1 cellular context compared by ENCODE assay signal in the genomic region with DNA sequence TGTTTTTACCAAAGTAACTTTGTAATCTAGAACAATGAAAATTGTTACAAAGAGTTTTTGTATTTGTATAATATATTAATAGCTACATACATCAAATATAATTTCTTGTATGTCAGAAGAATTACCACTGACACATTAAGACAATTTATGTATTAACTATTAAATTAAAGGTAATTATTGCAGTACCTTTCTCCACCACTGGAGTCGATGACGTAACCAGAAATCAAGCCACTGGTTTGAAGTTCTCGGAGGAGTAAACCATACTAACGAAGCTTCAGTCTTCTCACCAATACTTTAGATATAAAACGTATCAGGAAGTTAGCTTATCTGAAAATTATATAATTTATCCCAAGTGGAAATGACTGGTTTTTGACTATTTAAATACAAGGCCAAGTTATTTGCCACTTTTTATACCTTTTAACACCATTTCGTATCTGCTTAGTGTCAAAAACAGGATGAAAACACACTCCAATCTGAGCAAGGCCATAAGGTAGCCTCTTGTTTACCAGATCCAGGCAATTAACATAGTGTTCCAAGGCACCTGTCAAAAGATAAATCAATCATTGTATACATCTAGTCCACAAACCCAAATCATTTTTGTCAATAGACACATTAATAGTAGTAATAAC.
TF ChIP-seq lines count a peak whose summit lies in the region.

No MANE protein-coding gene starts in this region.

TF ChIP-seq in K562, 482 proteins besides CTCF, POLR2A, EP300 and RAD21:
- TF ChIP-seq EZH2 (IDR thresholded peaks at IDR 0.05; ENCODE audit: borderline replicate concordance, low read depth, low read length): no peak
- no peak for TF ChIP-seq CEBPG (CRISPR knock-in tag; IDR thresholded peaks at IDR 0.05)
- peak; percentile 70 to 81 for TF ChIP-seq CEBPG (tag; conservative IDR thresholded peaks at IDR 0.05 in 1 of 2, IDR thresholded peaks at IDR 0.05 in 1 of 2)
- TF ChIP-seq, protein P1, sequence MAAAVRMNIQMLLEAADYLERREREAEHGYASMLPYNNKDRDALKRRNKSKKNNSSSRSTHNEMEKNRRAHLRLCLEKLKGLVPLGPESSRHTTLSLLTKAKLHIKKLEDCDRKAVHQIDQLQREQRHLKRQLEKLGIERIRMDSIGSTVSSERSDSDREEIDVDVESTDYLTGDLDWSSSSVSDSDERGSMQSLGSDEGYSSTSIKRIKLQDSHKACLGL (CRISPR knock-in tag; IDR thresholded peaks at IDR 0.05; ENCODE audit: borderline replicate concordance, poor library complexity, severe bottlenecking): no peak
- TF ChIP-seq ZNF780A (CRISPR knock-in tag; IDR thresholded peaks at IDR 0.05): no peak
- TF ChIP-seq DACH1 (IDR thresholded peaks at IDR 0.05; ENCODE audit: partially characterized antibody): peak; percentile 64
- TF ChIP-seq ATF1 (CRISPR knock-in tag; IDR thresholded peaks at IDR 0.05): no peak
- peak; percentile 69 for TF ChIP-seq ATF1 (tag; IDR thresholded peaks at IDR 0.05)
- peak; percentile 33 for TF ChIP-seq MEIS2 (IDR thresholded peaks at IDR 0.05; ENCODE audit: partially characterized antibody)
- TF ChIP-seq, protein P2, sequence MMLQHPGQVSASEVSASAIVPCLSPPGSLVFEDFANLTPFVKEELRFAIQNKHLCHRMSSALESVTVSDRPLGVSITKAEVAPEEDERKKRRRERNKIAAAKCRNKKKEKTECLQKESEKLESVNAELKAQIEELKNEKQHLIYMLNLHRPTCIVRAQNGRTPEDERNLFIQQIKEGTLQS (IDR thresholded peaks at IDR 0.05): peak; percentile 94
- TF ChIP-seq, protein P2 (CRISPR knock-in tag; conservative IDR thresholded peaks at IDR 0.05): no peak
- TF ChIP-seq JUND (IDR thresholded peaks at IDR 0.05; ENCODE audit: borderline replicate concordance, low read depth, low read length): peak; percentile 38; the same call in 1 of the 2 replicates
- TF ChIP-seq JUND (tag; IDR thresholded peaks at IDR 0.05; ENCODE audit: borderline replicate concordance, low read depth, low read length): peak; percentile 31; the same call in 1 of the 3 replicates
- TF ChIP-seq, protein P3, sequence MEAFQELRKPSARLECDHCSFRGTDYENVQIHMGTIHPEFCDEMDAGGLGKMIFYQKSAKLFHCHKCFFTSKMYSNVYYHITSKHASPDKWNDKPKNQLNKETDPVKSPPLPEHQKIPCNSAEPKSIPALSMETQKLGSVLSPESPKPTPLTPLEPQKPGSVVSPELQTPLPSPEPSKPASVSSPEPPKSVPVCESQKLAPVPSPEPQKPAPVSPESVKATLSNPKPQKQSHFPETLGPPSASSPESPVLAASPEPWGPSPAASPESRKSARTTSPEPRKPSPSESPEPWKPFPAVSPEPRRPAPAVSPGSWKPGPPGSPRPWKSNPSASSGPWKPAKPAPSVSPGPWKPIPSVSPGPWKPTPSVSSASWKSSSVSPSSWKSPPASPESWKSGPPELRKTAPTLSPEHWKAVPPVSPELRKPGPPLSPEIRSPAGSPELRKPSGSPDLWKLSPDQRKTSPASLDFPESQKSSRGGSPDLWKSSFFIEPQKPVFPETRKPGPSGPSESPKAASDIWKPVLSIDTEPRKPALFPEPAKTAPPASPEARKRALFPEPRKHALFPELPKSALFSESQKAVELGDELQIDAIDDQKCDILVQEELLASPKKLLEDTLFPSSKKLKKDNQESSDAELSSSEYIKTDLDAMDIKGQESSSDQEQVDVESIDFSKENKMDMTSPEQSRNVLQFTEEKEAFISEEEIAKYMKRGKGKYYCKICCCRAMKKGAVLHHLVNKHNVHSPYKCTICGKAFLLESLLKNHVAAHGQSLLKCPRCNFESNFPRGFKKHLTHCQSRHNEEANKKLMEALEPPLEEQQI (IDR thresholded peaks at IDR 0.05): peak; percentile 57; the same call in 1 of the 2 replicates
- peak; percentile 65; the same call in 1 of the 2 replicates for TF ChIP-seq CREM (IDR thresholded peaks at IDR 0.05; ENCODE audit: low read depth)
- TF ChIP-seq ATF7 (IDR thresholded peaks at IDR 0.05): peak; percentile 87
- peak; percentile 91 for TF ChIP-seq CEBPB (tag; IDR thresholded peaks at IDR 0.05)
- TF ChIP-seq, protein P4, sequence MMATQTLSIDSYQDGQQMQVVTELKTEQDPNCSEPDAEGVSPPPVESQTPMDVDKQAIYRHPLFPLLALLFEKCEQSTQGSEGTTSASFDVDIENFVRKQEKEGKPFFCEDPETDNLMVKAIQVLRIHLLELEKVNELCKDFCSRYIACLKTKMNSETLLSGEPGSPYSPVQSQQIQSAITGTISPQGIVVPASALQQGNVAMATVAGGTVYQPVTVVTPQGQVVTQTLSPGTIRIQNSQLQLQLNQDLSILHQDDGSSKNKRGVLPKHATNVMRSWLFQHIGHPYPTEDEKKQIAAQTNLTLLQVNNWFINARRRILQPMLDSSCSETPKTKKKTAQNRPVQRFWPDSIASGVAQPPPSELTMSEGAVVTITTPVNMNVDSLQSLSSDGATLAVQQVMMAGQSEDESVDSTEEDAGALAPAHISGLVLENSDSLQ (IDR thresholded peaks at IDR 0.05): peak; percentile 28; the same call in 1 of the 2 replicates
- TF ChIP-seq GATAD2A (IDR thresholded peaks at IDR 0.05): no peak
